ENCODE assay signal across 21 cellular contexts in the genomic region with DNA sequence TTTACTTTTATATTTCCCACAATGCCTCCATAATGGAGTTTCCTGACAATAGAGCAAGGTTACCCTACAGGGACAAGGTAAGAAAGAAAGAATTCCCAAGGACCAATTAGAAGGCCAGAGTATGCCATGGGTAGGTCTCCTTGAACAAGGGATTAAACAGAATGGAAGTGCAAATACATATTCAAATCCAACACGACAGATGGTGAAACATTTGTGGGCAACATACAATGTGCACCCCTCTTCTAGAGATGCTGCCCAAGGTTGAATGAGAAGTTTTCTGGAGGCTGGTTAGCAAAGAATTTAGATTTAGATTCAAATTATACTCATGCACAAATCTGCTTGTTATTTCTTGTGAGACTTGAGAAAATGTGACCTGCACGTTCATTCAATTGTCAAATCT.
DNase-seq lines count a peak whose midpoint lies in the region; ATAC-seq and TF ChIP-seq lines count a peak whose summit lies in the region.
"Had no signal": no experiment of that assay in that cellular context is flagged by ENCODE, and none has a peak within 500 bp of the region (broad histone marks: within the 10 kb centered on the region; RNA-seq: fewer than 3 reads in every experiment).

No MANE protein-coding gene starts in this region.

- peak; percentile 80 for DNase-seq in G401 (ENCODE audit: low spot score)
- peak; percentile 78 for DNase-seq in cerebellar cortex (ENCODE audit: low spot score)
- DNase-seq in osteoblast (ENCODE audit: insufficient read length, low spot score, missing footprints), result no peak
- no peak for DNase-seq in T-helper 9 cell
- DNase-seq in iPS-NIHi11 (ENCODE audit: low spot score), result no peak
- DNase-seq: 8988T; ACHN; AML-193; BE2C; Calu3; CD4-positive, alpha-beta memory T cell; COR-L47; DND-41; GDM1; GM23248; H9 had no signal

- no peaks in the 10 kb centered on the region for H4K20me1 ChIP-seq in osteoblast (ENCODE audit: insufficient read depth, low read length)
- H4K20me1 ChIP-seq: BLaER1 treated with 17β-estradiol and CSF1 and Interleukin-3, amounts not matched to agents 10 nM and 100 nM had no signal

- H3K9me3 ChIP-seq in osteoblast (ENCODE audit: low read depth, low read length), result no peaks in the 10 kb centered on the region
- H3K9me3 ChIP-seq: A549, BE2C had no signal

- H3K79me2 ChIP-seq in osteoblast (ENCODE audit: insufficient read depth, low read length), result no peaks in the 10 kb centered on the region

- in situ Hi-C loops in G401 (cut with HindIII; ENCODE audit: low sequenced_read_pairs), result no loop called here

- ATAC-seq in HG02642 (IDR thresholded peaks at IDR 0.05; ENCODE audit: poor library complexity, unreplicated experiment), result no peak
- ATAC-seq: A549, GM12878, HCT116 had no signal

- no peak overlapping the region for H3K4me2 ChIP-seq in osteoblast (ENCODE audit: insufficient read depth, low read length)
- H3K4me2 ChIP-seq: A549; BLaER1 treated with 17β-estradiol and CSF1 and Interleukin-3, amounts not matched to agents 10 nM and 100 nM had no signal

- H3K27ac ChIP-seq in osteoblast (ENCODE audit: low read depth, low read length), result no peak overlapping the region
- H3K27ac ChIP-seq: A549; BLaER1 treated with 17β-estradiol and CSF1 and Interleukin-3, amounts not matched to agents 10 nM and 100 nM; GM23248 had no signal

- H3K36me3 ChIP-seq in osteoblast (ENCODE audit: insufficient read depth, low read length), result no peaks in the 10 kb centered on the region
- H3K36me3 ChIP-seq: BE2C; BLaER1 treated with 17β-estradiol and CSF1 and Interleukin-3, amounts not matched to agents 10 nM and 100 nM had no signal

- H3K27me3 ChIP-seq in osteoblast (ENCODE audit: insufficient read depth, low read length), result no peaks in the 10 kb centered on the region
- H3K27me3 ChIP-seq: BE2C; BLaER1 treated with 17β-estradiol and CSF1 and Interleukin-3, amounts not matched to agents 10 nM and 100 nM had no signal

- peak overlapping the region; percentile 5 for H2AFZ ChIP-seq in osteoblast (ENCODE audit: low read length)
- H2AFZ ChIP-seq: GM23248 had no signal

- no peak overlapping the region for H3K4me3 ChIP-seq in osteoblast (ENCODE audit: insufficient read depth, low read length)
- H3K4me3 ChIP-seq: A549; BLaER1 treated with 17β-estradiol and CSF1 and Interleukin-3, amounts not matched to agents 10 nM and 100 nM; GM12878; GM23248 had no signal

- TF ChIP-seq CTCF in osteoblast (IDR thresholded peaks at IDR 0.05; ENCODE audit: extremely low read depth, low read depth, low read length), result no peak

- peaks cover 13% of the 10 kb centered on the region for H3K4me1 ChIP-seq in osteoblast (ENCODE audit: insufficient read depth, low read length)

Comparison
In these comparisons a context has a peak if more than half of its experiments do, and no peak if none do; other contexts are left out.
1. DNase-seq: peak in G401 (single experiment) and cerebellar cortex (single experiment); none in osteoblast (single experiment), T-helper 9 cell (single experiment) and iPS-NIHi11 (single experiment).